Comparison of ENCODE assay signal across 12 cellular contexts in genomic region chr1:21317690-21318043, GRCh38. TPM values are rescaled to one million over a fixed set of nuclear protein-coding genes. Genes with fewer than 3 reads are reported as not detected.
A peak's percentile ranks its signal among the peaks of the same experiment; 100 is the strongest.
DNase-seq lines count a peak whose midpoint lies in the region; ATAC-seq and TF ChIP-seq lines count a peak whose summit lies in the region.
"Had no signal": no experiment of that assay in that cellular context is flagged by ENCODE, and none has a peak within 500 bp of the region (broad histone marks: within the 10 kb centered on the region; RNA-seq: fewer than 3 reads in every experiment).

No MANE protein-coding gene starts in this region.

- TF ChIP-seq EP300 in stomach (IDR thresholded peaks at IDR 0.05) = no peak

- peaks cover 49% of the 10 kb centered on the region for H3K4me1 ChIP-seq in mesenchymal stem cell (ENCODE audit: control insufficient read depth, insufficient read depth, low read depth, low read length)
- peaks cover 77 to 100% (median 89%) of the 10 kb centered on the region in 4 donors for H3K4me1 ChIP-seq in stomach

- no peak for TF ChIP-seq POLR2A in stomach (IDR thresholded peaks at IDR 0.05)

- H3K27me3 Mint-ChIP-seq in HFFc6 (ENCODE audit: insufficient read depth) = no peaks in the 10 kb centered on the region; the same call in 1 of the 2 replicates
- no peaks in the 10 kb centered on the region for H3K27me3 Mint-ChIP-seq in chondrocyte (ENCODE audit: low read depth)

- peaks cover 83% of the 10 kb centered on the region for H3K4me1 Mint-ChIP-seq in HFFc6 (ENCODE audit: low read depth)
- H3K4me1 Mint-ChIP-seq in chondrocyte (ENCODE audit: low read depth) = peaks cover 84% of the 10 kb centered on the region

- no peak overlapping the region for H2AK5ac ChIP-seq in mesenchymal stem cell (ENCODE audit: low read length, severe bottlenecking)

- peak overlapping the region; percentile 75 for H2BK15ac ChIP-seq in mesenchymal stem cell (ENCODE audit: low read depth, poor library complexity, severe bottlenecking)

- peak overlapping the region; percentile 76 to 78 for H3K4ac ChIP-seq in mesenchymal stem cell (ENCODE audit: low read depth in 1 of 2, low read length in 2 of 2)

- no peak overlapping the region for H3K4me3 ChIP-seq in mesenchymal stem cell (ENCODE audit: insufficient read depth in 1 of 2, low read depth in 1 of 2, low read length in 2 of 2)
- H3K4me3 ChIP-seq in stomach = no peak overlapping the region

- no peaks in the 10 kb centered on the region for H3K9me3 Mint-ChIP-seq in HFFc6
- no peaks in the 10 kb centered on the region for H3K9me3 Mint-ChIP-seq in chondrocyte (ENCODE audit: low read depth)
- H3K9me3 Mint-ChIP-seq: natural killer cell had no signal

- TF ChIP-seq CTCF in HFFc6 (IDR thresholded peaks at IDR 0.05) (no peak), chondrocyte (IDR thresholded peaks at IDR 0.05) (no peak), stomach (IDR thresholded peaks at IDR 0.05) (no peak)

- peak overlapping the region; percentile 97 for H3K27ac Mint-ChIP-seq in HFFc6
- H3K27ac Mint-ChIP-seq in chondrocyte (ENCODE audit: unreplicated experiment) = peak overlapping the region; percentile 83
- H3K27ac Mint-ChIP-seq: natural killer cell had no signal

- H3K36me3 ChIP-seq in mesenchymal stem cell (ENCODE audit: control insufficient read depth in 1 of 2, insufficient read depth in 2 of 2, low read depth in 1 of 2, low read length in 2 of 2) = peaks cover 0 to 6% of the 10 kb centered on the region in 2 experiments
- no peaks in the 10 kb centered on the region for H3K36me3 ChIP-seq in stomach

- H2AFZ ChIP-seq in mesenchymal stem cell (ENCODE audit: low read depth, low read length) = no peak overlapping the region

- peak overlapping the region; percentile 84 for H3K9ac ChIP-seq in mesenchymal stem cell (ENCODE audit: low read length)
- H3K9ac ChIP-seq: KMS-11 had no signal

- no peak overlapping the region for H3K27ac ChIP-seq in mesenchymal stem cell (ENCODE audit: low read length, poor library complexity, severe bottlenecking)
- peak overlapping the region; percentile 82 to 93 (median 91) for H3K27ac ChIP-seq in stomach
- H3K27ac ChIP-seq: KMS-11 had no signal

- ATAC-seq in GM18873 (IDR thresholded peaks at IDR 0.05; ENCODE audit: low FRiP score, unreplicated experiment) = no peak
- ATAC-seq: natural killer cell had no signal

- intact Hi-C loops in stomach (cut with DNase I; ENCODE audit: low total_unique reads) = no loop called here

- no peaks in the 10 kb centered on the region for H3K27me3 ChIP-seq in mesenchymal stem cell (ENCODE audit: control insufficient read depth in 1 of 2, insufficient read depth in 1 of 2, low read length in 2 of 2)
- H3K27me3 ChIP-seq in stomach = no peaks in the 10 kb centered on the region

- H2BK12ac ChIP-seq in mesenchymal stem cell (ENCODE audit: low read length in 2 of 2) = peak overlapping the region; percentile 81 to 99

- DNase-seq in HFFc6 (no peak), chondrocyte (ENCODE audit: low spot score) (no peak), mesenchymal stem cell (no peak), stomach (no peak), ecto neural progenitor cell (ENCODE audit: low spot score) (no peak), SIG-M5 (lab: John Stamatoyannopoulos, UW) (no peak), GM19238 (ENCODE audit: insufficient read length, low spot score) (no peak)
- DNase-seq: natural killer cell; NCI-H187 treated with DMSO at 0.1 percent for 48 hours; stimulated activated CD4-positive, alpha-beta T cell treated with anti-CD3 and anti-CD28 coated beads, Interleukin-15, amount 100 ng/mL, for 24 hours had no signal

- H3K23ac ChIP-seq in mesenchymal stem cell (ENCODE audit: low read length in 2 of 2) = no peak overlapping the region

- peak overlapping the region; percentile 93 to 97 for H3K18ac ChIP-seq in mesenchymal stem cell (ENCODE audit: low read depth in 1 of 2, low read length in 2 of 2)

- H2BK120ac ChIP-seq in mesenchymal stem cell (ENCODE audit: low read depth, low read length) = peak overlapping the region; percentile 61

- H3K4me2 ChIP-seq in mesenchymal stem cell (ENCODE audit: low read length, poor library complexity, severe bottlenecking) = no peak overlapping the region
- H3K4me2 ChIP-seq: KMS-11 had no signal

- H3K36me3 Mint-ChIP-seq in HFFc6 (ENCODE audit: low read depth) (no peaks in the 10 kb centered on the region), chondrocyte (ENCODE audit: low read depth) (no peaks in the 10 kb centered on the region)
- H3K36me3 Mint-ChIP-seq: natural killer cell had no signal

- H3K9me3 ChIP-seq in mesenchymal stem cell (ENCODE audit: control insufficient read depth, low read length) (no peaks in the 10 kb centered on the region), stomach (no peaks in the 10 kb centered on the region)

- H3K14ac ChIP-seq in mesenchymal stem cell (ENCODE audit: low read length in 2 of 2) = peak overlapping the region in 1 of 2 experiments; percentile 19

- peak overlapping the region; percentile 93 for H4K91ac ChIP-seq in mesenchymal stem cell (ENCODE audit: low read length)

- H2BK5ac ChIP-seq in mesenchymal stem cell (ENCODE audit: low read depth, low read length, poor library complexity, severe bottlenecking) = no peak overlapping the region

- H4K8ac ChIP-seq in mesenchymal stem cell (ENCODE audit: low read length) = peak overlapping the region; percentile 8

- WGBS in mesenchymal stem cell = 97% methylated on average over 9 of the region's 9 CpGs
- WGBS in stomach, 5 donors = 74 to 86% (median 77%) methylated on average over 6 to 9 of the region's 9 CpGs

- H3K4me3 Mint-ChIP-seq in HFFc6 = peak overlapping the region; percentile 69
- no peak overlapping the region for H3K4me3 Mint-ChIP-seq in chondrocyte (ENCODE audit: unreplicated experiment)
- H3K4me3 Mint-ChIP-seq: natural killer cell had no signal

- peaks cover 46% of the 10 kb centered on the region for H3K79me1 ChIP-seq in mesenchymal stem cell (replicated peaks; ENCODE audit: low read length, poor library complexity, severe bottlenecking)

RNA-seq across cellular contexts. Expression of gene ECE1, which starts 27.4 kb away (rescaled TPM):
- total RNA-seq in HFFc6 (2021; fragmentation: NEBNext Ultra II Directional; extraction: Animal tissue kit (Norgen Biotek cat#: 25700)) = 100 to 1,000 TPM; 116 to 134 (median 124) TPM
- total RNA-seq in chondrocyte = 83.7 to 99.2 TPM (median 98.5 TPM) in 3 replicates
- polyA plus RNA-seq in mesenchymal stem cell (2013, experiment 1 of 2) = 229 TPM
- polyA plus RNA-seq in mesenchymal stem cell (2013, experiment 2 of 2) = 222 TPM
- total RNA-seq in stomach = 100 to 1,000 TPM in 2 of 5 donors, 10 to 100 TPM in 3; 40.2 to 574 (median 71.4) TPM
- 10 to 100 TPM; 17.6 to 30.9 (median 25.4) TPM for polyA plus RNA-seq in stomach
